In the genomic region with DNA sequence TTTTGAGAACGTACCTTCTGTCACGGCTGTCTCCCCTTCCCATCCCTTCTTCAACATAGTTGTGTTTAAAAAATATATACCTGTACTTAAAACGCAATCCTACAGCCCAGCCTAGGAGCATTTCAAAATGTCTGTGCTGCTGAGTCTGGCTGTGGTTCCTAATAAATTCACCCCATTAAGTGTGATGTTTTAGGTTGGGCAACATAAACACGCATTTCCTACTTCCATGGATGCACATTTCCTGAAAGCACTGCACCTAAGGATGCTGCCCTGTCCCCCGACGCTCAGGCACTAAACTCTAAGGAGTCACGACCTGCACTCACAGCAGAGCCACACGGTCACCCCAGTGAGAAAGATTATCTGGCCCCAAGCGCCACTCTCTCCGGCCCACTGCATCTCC, we compare ENCODE assay signal across 9 cellular contexts. TPM values are rescaled to one million over a fixed set of nuclear protein-coding genes. Genes with fewer than 3 reads are reported as not detected.
DNase-seq lines count a peak whose midpoint lies in the region; ATAC-seq, FAIRE-seq and TF ChIP-seq lines count a peak whose summit lies in the region.
"Had no signal": no experiment of that assay in that cellular context is flagged by ENCODE, and none has a peak within 500 bp of the region (broad histone marks: within the 10 kb centered on the region; RNA-seq: fewer than 3 reads in every experiment).

No MANE protein-coding gene starts in this region.

- peak overlapping the region; percentile 8 for H2AFZ ChIP-seq in keratinocyte (ENCODE audit: control insufficient read depth, low read length)

- WGBS in suprapubic skin, result 3% methylated on average over 10 of the region's 10 CpGs

- H3K4me3 Mint-ChIP-seq in activated CD4-positive, alpha-beta T cell treated with anti-CD3 and anti-CD28 coated beads, Interleukin-2, amount 10 ng/mL, durations not matched to agents 7 days and 5 days, result peak overlapping the region; percentile 97

- H3K27me3 Mint-ChIP-seq in activated CD4-positive, alpha-beta T cell treated with anti-CD3 and anti-CD28 coated beads, Interleukin-2, amount 10 ng/mL, durations not matched to agents 7 days and 5 days, result no peaks in the 10 kb centered on the region

- DNase-seq in activated CD4-positive, alpha-beta T cell treated with anti-CD3 and anti-CD28 coated beads, Interleukin-2, amount 10 ng/mL, durations not matched to agents 7 days and 5 days, result no peak
- no peak for DNase-seq in activated CD4-positive, alpha-beta T cell treated with anti-CD3 and anti-CD28 coated beads for 48 hours
- DNase-seq in adipocyte (ENCODE audit: low read depth) (peak; percentile 47), keratinocyte (ENCODE audit: low read depth, low spot score) (no peak), suprapubic skin (ENCODE audit: low spot score in 2 of 2) (peak in 1 of 2 donors; percentile 71), amniotic stem cell (lab: John Stamatoyannopoulos, UW) (no peak), NCI-H146 (lab: John Stamatoyannopoulos, UW) (no peak)

- POLR2A ChIA-PET in activated CD4-positive, alpha-beta T cell treated with anti-CD3 and anti-CD28 coated beads, Interleukin-2, amount 10 ng/mL, durations not matched to agents 7 days and 5 days (lab: Charles Lee), result no interaction called here

- H4K20me1 ChIP-seq in keratinocyte (ENCODE audit: control insufficient read depth, extremely low read depth, insufficient read depth, low read length), result no peaks in the 10 kb centered on the region

- peak overlapping the region; percentile 96 for H3K27ac ChIP-seq in keratinocyte (ENCODE audit: control insufficient read depth, insufficient read depth, low read length)
- peak overlapping the region; percentile 99 for H3K27ac ChIP-seq in suprapubic skin

- H3K9me1 ChIP-seq in keratinocyte (ENCODE audit: control insufficient read depth, extremely low read depth, insufficient read depth, low read length), result no peaks in the 10 kb centered on the region

- H3K4me2 ChIP-seq in keratinocyte (ENCODE audit: control insufficient read depth, extremely low read depth, insufficient read depth, low read depth, low read length), result peak overlapping the region; percentile 89

- TF ChIP-seq CTCF in keratinocyte (optimal IDR thresholded peaks at IDR 0.05 in 1 of 3, IDR thresholded peaks at IDR 0.05 in 1 of 3, conservative IDR thresholded peaks at IDR 0.05 in 1 of 3; ENCODE audit: extremely low read depth in 1 of 3, insufficient read depth in 2 of 3, low read length in 3 of 3), result no peak
- TF ChIP-seq CTCF in suprapubic skin (IDR thresholded peaks at IDR 0.05), result no peak

- H3K4me1 ChIP-seq in adipocyte (ENCODE audit: control insufficient read depth, insufficient read depth, low read length) (peaks cover 35% of the 10 kb centered on the region), keratinocyte (ENCODE audit: control insufficient read depth, extremely low read depth, insufficient read depth, low read length) (peaks cover 32% of the 10 kb centered on the region), suprapubic skin (peaks cover 44% of the 10 kb centered on the region)

- ATAC-seq in HG03442 (IDR thresholded peaks at IDR 0.05; ENCODE audit: unreplicated experiment), result peak; percentile 9

- H3K36me3 Mint-ChIP-seq in activated CD4-positive, alpha-beta T cell treated with anti-CD3 and anti-CD28 coated beads, Interleukin-2, amount 10 ng/mL, durations not matched to agents 7 days and 5 days (ENCODE audit: low read depth), result peaks cover 11% of the 10 kb centered on the region

- TF ChIP-seq POLR2A in suprapubic skin (IDR thresholded peaks at IDR 0.05), result no peak

- H3K79me2 ChIP-seq in keratinocyte (ENCODE audit: control insufficient read depth, insufficient read depth, low read length), result peaks cover 52% of the 10 kb centered on the region

- peak; percentile 44 for FAIRE-seq in keratinocyte (lab: Jason Lieb, UNC)
- FAIRE-seq: endometrium had no signal

- TF ChIP-seq EP300 in suprapubic skin (IDR thresholded peaks at IDR 0.05), result no peak

- CTCF ChIA-PET in activated CD4-positive, alpha-beta T cell treated with anti-CD3 and anti-CD28 coated beads, Interleukin-2, amount 10 ng/mL, durations not matched to agents 7 days and 5 days (lab: Charles Lee), result no interaction called here

- peaks cover 55% of the 10 kb centered on the region for H3K4me1 Mint-ChIP-seq in activated CD4-positive, alpha-beta T cell treated with anti-CD3 and anti-CD28 coated beads, Interleukin-2, amount 10 ng/mL, durations not matched to agents 7 days and 5 days

- H3K27me3 ChIP-seq in adipocyte (replicated peaks; ENCODE audit: control insufficient read depth, insufficient read depth, low read length) (no peaks in the 10 kb centered on the region), keratinocyte (ENCODE audit: control insufficient read depth, extremely low read depth, insufficient read depth, low read length) (no peaks in the 10 kb centered on the region), suprapubic skin (no peaks in the 10 kb centered on the region)

- peak overlapping the region; percentile 93 for H3K27ac Mint-ChIP-seq in activated CD4-positive, alpha-beta T cell treated with anti-CD3 and anti-CD28 coated beads, Interleukin-2, amount 10 ng/mL, durations not matched to agents 7 days and 5 days

- peak overlapping the region; percentile 95 for H3K9ac ChIP-seq in adipocyte (ENCODE audit: low read length)
- peak overlapping the region; percentile 93 for H3K9ac ChIP-seq in keratinocyte (ENCODE audit: control insufficient read depth, extremely low read depth, insufficient read depth, low read length)

- H3K36me3 ChIP-seq in adipocyte (ENCODE audit: control insufficient read depth, insufficient read depth, low read length, severe bottlenecking) (no peaks in the 10 kb centered on the region), keratinocyte (ENCODE audit: control insufficient read depth in 2 of 2, extremely low read depth in 1 of 2, insufficient read depth in 2 of 2, low read length in 2 of 2) (peaks cover 0 to 3% of the 10 kb centered on the region in 2 experiments), suprapubic skin (no peaks in the 10 kb centered on the region)

- dilution Hi-C loops in keratinocyte (cut with MboI; ENCODE audit: extremely low pct_ligation_motif_present, low sequenced_read_pairs), result no loop called here

- H3K9me3 ChIP-seq in adipocyte (ENCODE audit: control insufficient read depth, low read length), result no peaks in the 10 kb centered on the region
- H3K9me3 ChIP-seq in keratinocyte (ENCODE audit: control insufficient read depth, low read depth, low read length), result no peaks in the 10 kb centered on the region
- H3K9me3 ChIP-seq in suprapubic skin, result no peaks in the 10 kb centered on the region

- no peaks in the 10 kb centered on the region for H3K9me3 Mint-ChIP-seq in activated CD4-positive, alpha-beta T cell treated with anti-CD3 and anti-CD28 coated beads, Interleukin-2, amount 10 ng/mL, durations not matched to agents 7 days and 5 days

- H3K4me3 ChIP-seq in adipocyte (ENCODE audit: low read length) (peak overlapping the region; percentile 98), keratinocyte (ENCODE audit: control insufficient read depth in 2 of 3, extremely low read depth in 1 of 3, insufficient read depth in 2 of 3, low read depth in 1 of 3, low read length in 3 of 3) (peak overlapping the region; percentile 70 to 79 (median 73)), suprapubic skin (peak overlapping the region; percentile 85)

RNA-seq across cellular contexts. Expression of gene REV3L, which starts 1.2 kb away (rescaled TPM):
- 10 to 100 TPM; 26.1 to 38.9 TPM for total RNA-seq in activated CD4-positive, alpha-beta T cell treated with anti-CD3 and anti-CD28 coated beads, Interleukin-2, amount 10 ng/mL, durations not matched to agents 7 days and 5 days
- polyA plus RNA-seq in keratinocyte, result 6.0 to 9.5 TPM (median 6.5 TPM) in 3 replicates
- polyA plus RNA-seq in keratinocyte (2011; ENCODE audit: low read depth), result 3.0 TPM
- polyA plus RNA-seq in keratinocyte (2011; cell fraction: cytosol; rRNA removed), result 3.3 and 6.8 TPM in 2 replicates
- 11.6 and 12.4 TPM in 2 replicates for polyA plus RNA-seq in keratinocyte (2011; cell fraction: nucleus; rRNA removed)
- polyA plus RNA-seq in keratinocyte (2012; ENCODE audit: low replicate concordance), result 4.6 and 4.7 TPM in 2 replicates
- 8.0 to 22.5 TPM (median 9.4 TPM) in 3 replicates for polyA minus RNA-seq in keratinocyte
- polyA minus RNA-seq in keratinocyte (2011; cell fraction: cytosol; rRNA and poly(A)+ RNA removed), result 7.7 TPM
- polyA minus RNA-seq in keratinocyte (2011; cell fraction: nucleus; rRNA and poly(A)+ RNA removed), result 13.6 and 30.9 TPM in 2 replicates
- 10 to 100 TPM; 15.7 to 47.5 (median 21.5) TPM for total RNA-seq in suprapubic skin
